Comparison of ENCODE assay signal across 28 cellular contexts in genomic region chr4:127503111-127503510, GRCh38.
A peak's percentile ranks its signal among the peaks of the same experiment; 100 is the strongest.
DNase-seq lines count a peak whose midpoint lies in the region; ATAC-seq lines count a peak whose summit lies in the region.
"Had no signal": no experiment of that assay in that cellular context is flagged by ENCODE, and none has a peak within 500 bp of the region (broad histone marks: within the 10 kb centered on the region; RNA-seq: fewer than 3 reads in every experiment).

No MANE protein-coding gene starts in this region.

- H3K27me3 ChIP-seq in H7 (ENCODE audit: control insufficient read depth, insufficient read depth, low read length): no peaks in the 10 kb centered on the region
- H3K27me3 ChIP-seq: ascending aorta, foreskin keratinocyte, heart left ventricle, SJCRH30, upper lobe of right lung had no signal

- no peaks in the 10 kb centered on the region for H3K36me3 ChIP-seq in H7 (replicated peaks; ENCODE audit: control insufficient read depth, insufficient read depth, low read length)
- H3K36me3 ChIP-seq: ascending aorta, heart left ventricle, SJCRH30, upper lobe of right lung had no signal

- no peak overlapping the region for H3K4me3 ChIP-seq in H7 (ENCODE audit: insufficient read depth, low read depth, low read length)
- no peak overlapping the region for H3K4me3 ChIP-seq in skeletal muscle cell (ENCODE audit: low read depth, low read length)
- H3K4me3 ChIP-seq: ascending aorta, dorsolateral prefrontal cortex, heart left ventricle, K562, SJCRH30, upper lobe of right lung had no signal

- no peak for ATAC-seq in HG02981 (IDR thresholded peaks at IDR 0.05; ENCODE audit: unreplicated experiment)
- ATAC-seq: activated naive CD4-positive, alpha-beta T cell treated with anti-CD3 and anti-CD28 coated beads, Interleukin-2, amount 50 U/mL, for 72 hours; foreskin keratinocyte; heart left ventricle; K562; right cardiac atrium; stimulated activated effector memory CD8-positive, alpha-beta T cell treated with anti-CD3 and anti-CD28 coated beads, Interleukin-12 subunit alpha, Interleukin-12 subunit beta, amount 100 ng/mL, for 72 hours; upper lobe of right lung had no signal

- DNase-seq in H7: peak; percentile 8
- peak; percentile 69 for DNase-seq in astrocyte of the hippocampus (ENCODE audit: low read depth, low spot score)
- DNase-seq in fibroblast of the conjunctiva (ENCODE audit: low read depth): peak; percentile 82
- peak; percentile 62 for DNase-seq in skeletal muscle cell (ENCODE audit: low read depth)
- DNase-seq in activated CD4-positive, CD25-positive, alpha-beta regulatory T cell (lab: John Stamatoyannopoulos, UW): no peak
- no peak for DNase-seq in T1000 (lab: John Stamatoyannopoulos, UW)
- DNase-seq: activated CD4-positive, alpha-beta memory T cell treated with anti-CD3 and anti-CD28 coated beads for 36 hours; activated CD4-positive, CD25-positive, alpha-beta regulatory T cell treated with anti-CD3 and anti-CD28 coated beads, Interleukin-2, amount 50 U/mL, for 72 hours; cerebellar nuclear complex; dorsolateral prefrontal cortex; foreskin keratinocyte; GOT3; heart left ventricle; immature natural killer cell; NCI-H1417; NCI-H2081; NCI-H226; NCI-H82; right cardiac atrium; SJCRH30; stimulated activated CD4-positive, alpha-beta T cell treated with anti-CD3 and anti-CD28 coated beads, Interleukin-2, amount 100 ng/mL, for 48 hours; T-helper 1 cell; upper lobe of right lung had no signal

Comparison
In these comparisons a context has a peak if more than half of its experiments do, and no peak if none do; other contexts are left out.
1. DNase-seq: peak in H7 (single experiment), astrocyte of the hippocampus (single experiment), fibroblast of the conjunctiva (single experiment) and skeletal muscle cell (single experiment); none in activated CD4-positive, CD25-positive, alpha-beta regulatory T cell (0 of 4) and T1000 (single experiment).